Comparison of ENCODE assay signal across 9 cellular contexts in genomic region chr11:10893713-10894112, GRCh38. TPM values are rescaled to one million over a fixed set of nuclear protein-coding genes. Genes with fewer than 3 reads are reported as not detected.
A peak's percentile ranks its signal among the peaks of the same experiment; 100 is the strongest.
DNase-seq lines count a peak whose midpoint lies in the region; ATAC-seq and TF ChIP-seq lines count a peak whose summit lies in the region.
"Had no signal": no experiment of that assay in that cellular context is flagged by ENCODE, and none has a peak within 500 bp of the region (broad histone marks: within the 10 kb centered on the region; RNA-seq: fewer than 3 reads in every experiment).

No MANE protein-coding gene starts in this region.

- DNase-seq in HCEC 1CT (peak; percentile 85), body of pancreas (no peak), hepatic stellate cell (ENCODE audit: low spot score) (peak; percentile 36), stromal cell of bone marrow (ENCODE audit: low read depth) (peak; percentile 72), HK-2 (ENCODE audit: unreplicated experiment) (no peak)
- DNase-seq: NCI-H1092 had no signal

- peak overlapping the region in 3 of 4 donors; percentile 7 to 55 (median 49) for H3K27ac ChIP-seq in body of pancreas

- H3K4me3 ChIP-seq in body of pancreas: no peak overlapping the region

- TF ChIP-seq POLR2A in body of pancreas (IDR thresholded peaks at IDR 0.05): no peak

- ATAC-seq in body of pancreas (peak; percentile 68), GM21390 (IDR thresholded peaks at IDR 0.05; ENCODE audit: unreplicated experiment) (no peak), GM18870 (IDR thresholded peaks at IDR 0.05; ENCODE audit: unreplicated experiment) (no peak)
- no peak for ATAC-seq in activated CD4-positive, CD25-positive, alpha-beta regulatory T cell treated with anti-CD3 and anti-CD28 coated beads, Interleukin-2, amount 50 U/mL, for 24 hours

- no peaks in the 10 kb centered on the region for H3K36me3 ChIP-seq in body of pancreas (replicated peaks in 1 of 2; ENCODE audit: insufficient read depth in 1 of 2, low read depth in 2 of 2)

- peak in 4 of 7 experiments; percentile 28 to 42 (median 34) for TF ChIP-seq CTCF in body of pancreas (IDR thresholded peaks at IDR 0.05)

- intact Hi-C loops in body of pancreas (cut with DNase I): no loop called here

- no peaks in the 10 kb centered on the region for H3K27me3 ChIP-seq in body of pancreas

- peaks cover 11% of the 10 kb centered on the region for H3K4me1 ChIP-seq in body of pancreas

- H3K9me3 ChIP-seq in body of pancreas: no peaks in the 10 kb centered on the region

RNA-seq across cellular contexts. Expression of gene ZBED5, which starts 35.9 kb away (rescaled TPM):
- 10 to 100 TPM; 16.5 to 24.1 TPM for total RNA-seq in body of pancreas

Comparison
In these comparisons a context has a peak if more than half of its experiments do, and no peak if none do; other contexts are left out.
1. DNase-seq: peak in HCEC 1CT (single experiment), hepatic stellate cell (single experiment) and stromal cell of bone marrow (single experiment); none in body of pancreas (0 of 4) and HK-2 (single experiment).